Comparison of ENCODE assay signal across 8 cellular contexts in the genomic region with DNA sequence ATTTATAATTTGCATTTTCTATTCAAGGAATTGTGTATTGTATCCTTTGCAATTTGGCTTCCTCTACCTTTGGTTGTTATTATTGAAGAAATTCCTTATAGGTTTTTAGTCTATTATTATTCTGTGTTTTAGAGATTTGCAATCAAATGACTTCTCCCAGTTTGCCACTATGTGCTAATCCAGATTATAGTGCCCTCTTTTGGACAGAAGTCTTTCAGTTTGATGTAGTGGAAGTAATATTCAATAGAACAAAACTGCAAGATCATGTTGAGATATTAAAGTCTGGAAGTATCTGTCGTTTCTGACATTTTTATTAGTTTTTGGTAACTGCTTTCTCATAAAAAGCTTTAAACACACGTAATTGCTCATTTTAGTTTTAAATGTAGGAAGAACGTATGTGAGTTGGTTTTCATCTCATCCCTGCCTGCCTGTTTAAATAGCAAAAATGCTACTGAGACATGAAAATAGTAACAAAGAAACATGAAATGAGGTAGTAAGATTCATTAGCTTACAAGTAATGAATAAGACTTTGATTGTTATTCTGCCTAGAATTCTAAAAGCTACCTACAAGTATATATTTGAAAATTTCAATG.
DNase-seq lines count a peak whose midpoint lies in the region; ATAC-seq and TF ChIP-seq lines count a peak whose summit lies in the region.

No MANE protein-coding gene starts in this region.

- H3K27ac ChIP-seq in heart left ventricle, result no peak overlapping the region
- H3K27ac ChIP-seq in right cardiac atrium (ENCODE audit: low read length), result no peak overlapping the region
- no peak overlapping the region for H3K27ac ChIP-seq in PC-3 (ENCODE audit: low read length)
- H3K27ac ChIP-seq in fibroblast of lung (ENCODE audit: insufficient read depth, low read length), result no peak overlapping the region
- no peak overlapping the region for H3K27ac ChIP-seq in upper lobe of right lung

- H3K4me1 ChIP-seq in heart left ventricle, result peaks cover 0 to 10% (median 0%) of the 10 kb centered on the region in 12 donors
- H3K4me1 ChIP-seq in right cardiac atrium (ENCODE audit: control insufficient read depth, insufficient read depth, low read length), result no peaks in the 10 kb centered on the region
- peaks cover 9% of the 10 kb centered on the region; the same call in 1 of the 2 replicates for H3K4me1 ChIP-seq in PC-3 (ENCODE audit: insufficient read depth, low read length)
- H3K4me1 ChIP-seq in fibroblast of lung (ENCODE audit: control insufficient read depth, extremely low read depth, insufficient read depth, low read length), result no peaks in the 10 kb centered on the region
- no peaks in the 10 kb centered on the region for H3K4me1 ChIP-seq in upper lobe of right lung

- DNase-seq in heart left ventricle (no peak), right cardiac atrium (no peak), PC-3 (peak; percentile 60), fibroblast of lung (ENCODE audit: low read depth in 2 of 2) (peak; percentile 33 to 68), upper lobe of right lung (no peak), NCI-H2196 treated with DMSO at 0.1 percent for 48 hours (lab: John Stamatoyannopoulos, UW; ENCODE audit: unreplicated experiment) (no peak)

- no peaks in the 10 kb centered on the region for H4K20me1 ChIP-seq in PC-3 (ENCODE audit: low read length)
- no peaks in the 10 kb centered on the region for H4K20me1 ChIP-seq in fibroblast of lung (ENCODE audit: control insufficient read depth, extremely low read depth, insufficient read depth, low read length)

- 69 to 74% (median 72%) methylated on average over 3 of the region's 3 CpGs for WGBS in heart left ventricle, 4 donors
- WGBS in right cardiac atrium, result 65% methylated on average over 3 of the region's 3 CpGs

- CTCF ChIA-PET in PC-3 (lab: Charles Lee), result interaction anchor here (0.7 kb wide), 1 partner anchor 164 kb away, joined by 4 read pairs; no protein-coding TSS in a partner anchor

- TF ChIP-seq POLR2A in heart left ventricle (IDR thresholded peaks at IDR 0.05), result no peak

- ATAC-seq in heart left ventricle, result no peak
- no peak for ATAC-seq in right cardiac atrium
- ATAC-seq in PC-3, result peak; percentile 57
- ATAC-seq in upper lobe of right lung, result no peak
- no peak for ATAC-seq in GM21360 (IDR thresholded peaks at IDR 0.05; ENCODE audit: unreplicated experiment)
- no peak for ATAC-seq in HG02623 (IDR thresholded peaks at IDR 0.05; ENCODE audit: unreplicated experiment)

- no peaks in the 10 kb centered on the region for H3F3A ChIP-seq in PC-3 (ENCODE audit: low read length, unreplicated experiment)

- no TSS peak for BruUV-seq in PC-3 (replicated peaks; lab: Mats Ljungman, UMichigan)

- POLR2A ChIA-PET in PC-3 (lab: Charles Lee; ENCODE audit: unreplicated experiment), result no interaction called here

- H3K79me2 ChIP-seq in PC-3 (ENCODE audit: low read length) (no peaks in the 10 kb centered on the region), fibroblast of lung (ENCODE audit: control insufficient read depth, insufficient read depth, low read length) (no peaks in the 10 kb centered on the region)

- H3K9me3 ChIP-seq in heart left ventricle (no peaks in the 10 kb centered on the region), right cardiac atrium (ENCODE audit: control insufficient read depth, low read length) (no peaks in the 10 kb centered on the region), PC-3 (ENCODE audit: low read length) (no peaks in the 10 kb centered on the region), fibroblast of lung (ENCODE audit: control insufficient read depth, insufficient read depth, low read depth, low read length) (no peaks in the 10 kb centered on the region), upper lobe of right lung (no peaks in the 10 kb centered on the region)

- no peak overlapping the region for H2AFZ ChIP-seq in PC-3 (ENCODE audit: low read length)
- no peak overlapping the region for H2AFZ ChIP-seq in fibroblast of lung (ENCODE audit: low read length)

- no peaks in the 10 kb centered on the region for H3K9me2 ChIP-seq in PC-3 (replicated peaks; ENCODE audit: low read length)

- no peaks in the 10 kb centered on the region for H3K27me3 ChIP-seq in heart left ventricle
- H3K27me3 ChIP-seq in right cardiac atrium (ENCODE audit: control insufficient read depth, insufficient read depth), result no peaks in the 10 kb centered on the region
- H3K27me3 ChIP-seq in PC-3 (ENCODE audit: low read length), result no peaks in the 10 kb centered on the region
- no peaks in the 10 kb centered on the region for H3K27me3 ChIP-seq in fibroblast of lung (ENCODE audit: control insufficient read depth, insufficient read depth, low read length)
- H3K27me3 ChIP-seq in upper lobe of right lung, result no peaks in the 10 kb centered on the region

- intact Hi-C loops in heart left ventricle (cut with DNase I) (loop anchor here in 1 of 10 donors (5.0 kb wide), 1 partner anchor 44 kb away; no protein-coding TSS in a partner anchor), right cardiac atrium (cut with DNase I) (no loop called here), PC-3 (cut with micrococcal nuclease) (loop anchor here (1.0 kb wide), 2 partner anchors 43 to 110 kb away; no protein-coding TSS in a partner anchor), upper lobe of right lung (cut with DNase I) (no loop called here)

- H3K9ac ChIP-seq in PC-3 (ENCODE audit: low read length) (no peak overlapping the region), fibroblast of lung (ENCODE audit: insufficient read depth, low read length) (no peak overlapping the region)

- TF ChIP-seq CTCF in heart left ventricle (IDR thresholded peaks at IDR 0.05), result peak in 10 of 12 donors; percentile 5 to 50 (median 34)
- TF ChIP-seq CTCF in PC-3 (conservative IDR thresholded peaks at IDR 0.05; ENCODE audit: low read depth, low read length), result peak; percentile 68
- peak; percentile 34 to 47 for TF ChIP-seq CTCF in fibroblast of lung (conservative IDR thresholded peaks at IDR 0.05 in 1 of 2, IDR thresholded peaks at IDR 0.05 in 1 of 2; ENCODE audit: low read depth in 1 of 2, low read length in 2 of 2)
- peak; percentile 30 for TF ChIP-seq CTCF in upper lobe of right lung (IDR thresholded peaks at IDR 0.05)

- H3K4me3 ChIP-seq in heart left ventricle, result no peak overlapping the region
- H3K4me3 ChIP-seq in right cardiac atrium (ENCODE audit: low read length), result no peak overlapping the region
- no peak overlapping the region for H3K4me3 ChIP-seq in PC-3 (ENCODE audit: low read length)
- H3K4me3 ChIP-seq in fibroblast of lung (replicated peaks in 1 of 4; ENCODE audit: control extremely low read depth in 1 of 4, insufficient read depth in 1 of 4, low read depth in 3 of 4, low read length in 4 of 4), result no peak overlapping the region
- H3K4me3 ChIP-seq in upper lobe of right lung, result no peak overlapping the region

- H3K36me3 ChIP-seq in heart left ventricle (peaks cover 0 to 61% (median 6%) of the 10 kb centered on the region in 9 donors), PC-3 (ENCODE audit: low read depth, low read length) (peaks cover 11% of the 10 kb centered on the region; the same call in 1 of the 2 replicates), fibroblast of lung (ENCODE audit: control insufficient read depth, insufficient read depth, low read length) (no peaks in the 10 kb centered on the region), upper lobe of right lung (peaks cover 53% of the 10 kb centered on the region)

- no peak overlapping the region for H3K4me2 ChIP-seq in PC-3 (ENCODE audit: low read length)
- H3K4me2 ChIP-seq in fibroblast of lung (ENCODE audit: extremely low read depth, insufficient read depth, low read length), result no peak overlapping the region

Comparison
In these comparisons a context has a peak if more than half of its experiments do, and no peak if none do; other contexts are left out.
1. DNase-seq: peak in PC-3 (single experiment) and fibroblast of lung (2 of 2); none in heart left ventricle (0 of 5), right cardiac atrium (0 of 3), upper lobe of right lung (single experiment) and NCI-H2196 treated with DMSO at 0.1 percent for 48 hours (single experiment).
2. Peak in every context shown above with its lines, with median percentiles within 50 percentile points of each other: CTCF ChIP-seq.